8 cellular contexts compared by ENCODE assay signal in genomic region chr5:66498791-66499207, GRCh38.
DNase-seq lines count a peak whose midpoint lies in the region; TF ChIP-seq lines count a peak whose summit lies in the region.

No MANE protein-coding gene starts in this region.

- H3K9me3 Mint-ChIP-seq in endothelial cell (ENCODE audit: unreplicated experiment) = no peaks in the 10 kb centered on the region

- no peak for TF ChIP-seq CTCF in endothelial cell (IDR thresholded peaks at IDR 0.05; ENCODE audit: unreplicated experiment)

- H3K27me3 Mint-ChIP-seq in endothelial cell (ENCODE audit: unreplicated experiment) = peaks cover 5% of the 10 kb centered on the region

- peak; percentile 42 for DNase-seq in DMS53 (lab: John Stamatoyannopoulos, UW)
- DNase-seq in DMS53 treated with DMSO at 0.1 percent for 48 hours (lab: John Stamatoyannopoulos, UW; ENCODE audit: unreplicated experiment) = no peak
- DNase-seq in NCI-H146 treated with DMSO at 0.1 percent for 48 hours (lab: John Stamatoyannopoulos, UW; ENCODE audit: unreplicated experiment) = peak; percentile 55
- no peak for DNase-seq in endothelial cell (ENCODE audit: low spot score)
- peak; percentile 12 for DNase-seq in pons (ENCODE audit: low spot score)
- DNase-seq in cerebellar cortex (ENCODE audit: low spot score) = no peak
- DNase-seq in NCI-H2227 (lab: John Stamatoyannopoulos, UW; ENCODE audit: unreplicated experiment) = no peak
- no peak for DNase-seq in NCI-H1092 treated with DMSO at 0.1 percent for 48 hours (lab: John Stamatoyannopoulos, UW)

- no peak overlapping the region for H3K4me3 Mint-ChIP-seq in endothelial cell (ENCODE audit: unreplicated experiment)

- H3K27ac Mint-ChIP-seq in endothelial cell (ENCODE audit: unreplicated experiment) = peak overlapping the region; percentile 26

- H3K4me1 Mint-ChIP-seq in endothelial cell (ENCODE audit: unreplicated experiment) = peaks cover 3% of the 10 kb centered on the region

- H3K36me3 Mint-ChIP-seq in endothelial cell (ENCODE audit: low read depth, unreplicated experiment) = no peaks in the 10 kb centered on the region

Comparison
In these comparisons a context has a peak if more than half of its experiments do, and no peak if none do; other contexts are left out.
1. DNase-seq: peak in DMS53 (single experiment), NCI-H146 treated with DMSO at 0.1 percent for 48 hours (single experiment) and pons (single experiment); none in DMS53 treated with DMSO at 0.1 percent for 48 hours (single experiment), endothelial cell (single experiment), cerebellar cortex (single experiment), NCI-H2227 (single experiment) and NCI-H1092 treated with DMSO at 0.1 percent for 48 hours (single experiment).